Comparison of ENCODE assay signal across 15 cellular contexts in the genomic region with DNA sequence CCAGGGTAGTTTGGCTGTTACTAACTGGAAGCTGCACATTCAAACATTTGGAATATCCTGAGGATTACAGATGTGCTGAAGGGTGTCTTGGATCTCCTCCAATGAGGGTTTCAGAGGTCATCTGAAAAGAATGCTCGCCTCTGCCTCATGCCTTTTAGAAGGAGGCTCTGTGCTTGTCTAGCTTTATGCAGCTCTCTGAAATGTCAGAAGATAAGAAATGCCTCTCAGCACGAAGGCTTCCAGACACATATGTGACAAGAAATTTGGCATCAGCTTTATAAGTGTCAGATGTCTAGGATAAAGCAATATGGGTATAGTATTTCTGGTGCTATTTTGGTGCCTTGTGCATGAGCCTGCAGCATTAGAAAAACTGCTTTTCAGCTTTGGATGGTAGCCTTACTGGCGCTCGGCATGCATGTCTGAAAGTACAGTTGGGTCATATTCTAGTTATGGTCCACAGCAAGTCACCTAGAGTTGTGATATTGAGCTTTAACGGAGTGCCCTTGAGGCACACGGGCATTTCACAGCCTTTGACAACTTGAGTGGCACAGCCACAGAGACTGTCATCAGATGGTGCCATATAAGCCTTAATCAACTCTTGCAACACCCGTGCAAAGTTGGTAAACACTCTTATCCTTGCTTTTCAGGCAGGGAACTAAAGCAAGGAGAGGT.
DNase-seq lines count a peak whose midpoint lies in the region; ATAC-seq and TF ChIP-seq lines count a peak whose summit lies in the region.
"Had no signal": no experiment of that assay in that cellular context is flagged by ENCODE, and none has a peak within 500 bp of the region (broad histone marks: within the 10 kb centered on the region; RNA-seq: fewer than 3 reads in every experiment).

No MANE protein-coding gene starts in this region.

- H3K9ac ChIP-seq in smooth muscle cell (ENCODE audit: low read depth) = no peak overlapping the region

- DNase-seq in HFFc6 (peak; percentile 71), adrenal gland (peak in 4 of 7 donors; percentile 25 to 38 (median 31)), heart right ventricle (peak; percentile 13 to 51), smooth muscle cell (lab: John Stamatoyannopoulos, UW; ENCODE audit: unreplicated experiment) (no peak), UCSD-AML1 (lab: John Stamatoyannopoulos, UW; ENCODE audit: unreplicated experiment) (no peak), HT-29 (ENCODE audit: low spot score) (no peak), COLO829 (ENCODE audit: low spot score) (no peak)
- no peak for DNase-seq in activated CD8-positive, alpha-beta memory T cell treated with anti-CD3 and anti-CD28 coated beads for 24 hours
- DNase-seq: activated CD8-positive, alpha-beta memory T cell treated with anti-CD3 and anti-CD28 coated beads, Interleukin-2, amount 10 ng/mL, durations not matched to agents 7 days and 5 days; caudate nucleus; hypothalamus; MM.1S; NCI-H69; stimulated activated naive CD4-positive, alpha-beta T cell treated with Interleukin-2 at 50 U/mL for 16 hours; T-helper 2 cell had no signal

- H3K9me3 ChIP-seq in adrenal gland (replicated peaks in 1 of 3) (no peaks in the 10 kb centered on the region), heart right ventricle (no peaks in the 10 kb centered on the region), smooth muscle cell (replicated peaks; ENCODE audit: low read depth) (no peaks in the 10 kb centered on the region)

- H3K27ac ChIP-seq in adrenal gland (peak overlapping the region in 1 of 5 donors; percentile 44), heart right ventricle (peak overlapping the region; percentile 31 to 81 (median 68)), smooth muscle cell (ENCODE audit: low read depth) (peak overlapping the region; percentile 59)

- H3K79me2 ChIP-seq in smooth muscle cell (ENCODE audit: low read depth) = no peaks in the 10 kb centered on the region

- WGBS in adrenal gland, 4 donors = 68 to 77% (median 72%) methylated on average over 7 of the region's 7 CpGs
- 33 to 46% methylated on average over 7 of the region's 7 CpGs for WGBS in heart right ventricle, 2 donors
- 51% methylated on average over 7 of the region's 7 CpGs for WGBS in smooth muscle cell (ENCODE audit: low lambda C conversion rate)

- TF ChIP-seq CTCF in HFFc6 (IDR thresholded peaks at IDR 0.05) (no peak), adrenal gland (IDR thresholded peaks at IDR 0.05) (no peak), heart right ventricle (IDR thresholded peaks at IDR 0.05) (no peak), smooth muscle cell (IDR thresholded peaks at IDR 0.05; ENCODE audit: borderline replicate concordance, insufficient read depth, poor library complexity, severe bottlenecking) (no peak)

- H3F3A ChIP-seq in smooth muscle cell (ENCODE audit: low read depth) = peaks cover 23% of the 10 kb centered on the region

- H3K27me3 Mint-ChIP-seq in HFFc6 (ENCODE audit: insufficient read depth) = peaks cover 2% of the 10 kb centered on the region; the same call in 1 of the 2 replicates
- H3K27me3 Mint-ChIP-seq: activated CD8-positive, alpha-beta memory T cell treated with anti-CD3 and anti-CD28 coated beads, Interleukin-2, amount 10 ng/mL, durations not matched to agents 7 days and 5 days had no signal

- intact Hi-C loops in adrenal gland (cut with DNase I) = no loop called here
- intact Hi-C loops in heart right ventricle (cut with DNase I) = loop anchor here in 3 of 10 donors (5.0 kb wide), 1 partner anchor 71 kb away; a partner anchor contains a TSS

- H3K27me3 ChIP-seq in adrenal gland = no peaks in the 10 kb centered on the region
- no peaks in the 10 kb centered on the region for H3K27me3 ChIP-seq in heart right ventricle
- H3K27me3 ChIP-seq in smooth muscle cell (ENCODE audit: low read depth) = no peaks in the 10 kb centered on the region

- no peaks in the 10 kb centered on the region for H3K9me3 Mint-ChIP-seq in HFFc6

- no peaks in the 10 kb centered on the region for H4K20me1 ChIP-seq in smooth muscle cell (ENCODE audit: low read depth)

- peak overlapping the region; percentile 26 for H3K4me3 Mint-ChIP-seq in HFFc6
- H3K4me3 Mint-ChIP-seq: activated CD8-positive, alpha-beta memory T cell treated with anti-CD3 and anti-CD28 coated beads, Interleukin-2, amount 10 ng/mL, durations not matched to agents 7 days and 5 days had no signal

- peak; percentile 75 to 95 (median 84) for ATAC-seq in heart right ventricle
- ATAC-seq: activated CD8-positive, alpha-beta memory T cell treated with anti-CD3 and anti-CD28 coated beads, Interleukin-2, amount 10 ng/mL, durations not matched to agents 7 days and 5 days had no signal

- peak overlapping the region; percentile 40 for H3K4me2 ChIP-seq in smooth muscle cell

- H3K4me1 Mint-ChIP-seq in HFFc6 (ENCODE audit: low read depth) = peaks cover 58% of the 10 kb centered on the region
- H3K4me1 Mint-ChIP-seq: activated CD8-positive, alpha-beta memory T cell treated with anti-CD3 and anti-CD28 coated beads, Interleukin-2, amount 10 ng/mL, durations not matched to agents 7 days and 5 days had no signal

- H3K4me3 ChIP-seq in adrenal gland (no peak overlapping the region), heart right ventricle (peak overlapping the region in 1 of 10 donors; percentile 5), smooth muscle cell (no peak overlapping the region)

- H3K36me3 ChIP-seq in adrenal gland (replicated peaks in 1 of 2) (no peaks in the 10 kb centered on the region), heart right ventricle (no peaks in the 10 kb centered on the region), smooth muscle cell (ENCODE audit: low read depth) (no peaks in the 10 kb centered on the region)

- TF ChIP-seq POLR2A in adrenal gland (IDR thresholded peaks at IDR 0.05) = no peak

- H3K4me1 ChIP-seq in adrenal gland (replicated peaks in 1 of 2) (peaks cover 0 to 20% of the 10 kb centered on the region in 2 donors), heart right ventricle (peaks cover 0 to 53% (median 37%) of the 10 kb centered on the region in 9 donors), smooth muscle cell (ENCODE audit: low read depth) (peaks cover 12% of the 10 kb centered on the region)

- peak overlapping the region; percentile 60 for H3K27ac Mint-ChIP-seq in HFFc6
- H3K27ac Mint-ChIP-seq: activated CD8-positive, alpha-beta memory T cell treated with anti-CD3 and anti-CD28 coated beads, Interleukin-2, amount 10 ng/mL, durations not matched to agents 7 days and 5 days had no signal

- H3K36me3 Mint-ChIP-seq in HFFc6 (ENCODE audit: low read depth) = 0 out of 2 replicates have a peak, but pooled peaks cover 5% of the 10 kb centered on the region
- H3K36me3 Mint-ChIP-seq: activated CD8-positive, alpha-beta memory T cell treated with anti-CD3 and anti-CD28 coated beads, Interleukin-2, amount 10 ng/mL, durations not matched to agents 7 days and 5 days had no signal

- H2AFZ ChIP-seq in smooth muscle cell (ENCODE audit: low read depth) = no peak overlapping the region

Comparison
In these comparisons a context has a peak if more than half of its experiments do, and no peak if none do; other contexts are left out.
1. DNase-seq: peak in HFFc6 (single experiment), adrenal gland (4 of 7) and heart right ventricle (2 of 2); none in smooth muscle cell (single experiment), UCSD-AML1 (single experiment), activated CD8-positive, alpha-beta memory T cell treated with anti-CD3 and anti-CD28 coated beads for 24 hours (single experiment), HT-29 (single experiment) and COLO829 (single experiment).